29 cellular contexts compared by ENCODE assay signal in the genomic region with DNA sequence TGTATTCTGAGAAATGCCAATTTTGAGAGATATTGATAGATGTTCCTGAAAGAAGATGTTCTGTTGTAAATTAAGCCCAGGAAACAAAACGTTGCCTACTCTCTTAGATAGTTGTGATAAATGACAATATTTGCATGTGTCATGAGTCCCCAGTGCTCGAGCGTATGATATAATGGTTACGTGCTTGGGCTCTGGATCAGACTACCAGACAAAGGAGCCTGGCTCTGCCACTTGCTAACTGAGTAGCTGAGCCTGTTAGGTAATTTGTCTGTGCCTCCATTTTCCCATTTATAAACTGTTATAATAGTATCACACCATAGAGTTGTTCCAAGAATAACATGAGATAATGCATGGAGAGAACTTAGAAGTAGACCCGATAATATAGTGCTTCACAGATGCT. TPM values are rescaled to one million over a fixed set of nuclear protein-coding genes. Genes with fewer than 3 reads are reported as not detected.
"Had no signal": no experiment of that assay in that cellular context is flagged by ENCODE, and none has a peak within 500 bp of the region (broad histone marks: within the 10 kb centered on the region; RNA-seq: fewer than 3 reads in every experiment).

No MANE protein-coding gene starts in this region.

- H3K4me1 ChIP-seq: vagina had no signal

- DNase-seq: activated CD4-positive, alpha-beta T cell treated with anti-CD3 and anti-CD28 coated beads for 4 hours; activated CD4-positive, alpha-beta T cell treated with anti-CD3 and anti-CD28 coated beads, Interleukin-2, amount 50 U/mL, for 48 hours; activated CD4-positive, CD25-positive, alpha-beta regulatory T cell; activated CD8-positive, alpha-beta memory T cell treated with anti-CD3 and anti-CD28 coated beads, Interleukin-2, amount 50 U/mL, for 48 hours; activated effector memory CD4-positive, alpha-beta T cell treated with anti-CD3 and anti-CD28 coated beads, Interleukin-2, amount 50 U/mL, for 16 hours; activated naive CD4-positive, alpha-beta T cell treated with anti-CD3 and anti-CD28 coated beads, Interleukin-2, amount 10 ng/mL, durations not matched to agents 7 days and 5 days; activated naive CD8-positive, alpha-beta T cell treated with anti-CD3 and anti-CD28 coated beads, Interleukin-2, amount 50 U/mL, for 24 hours; activated T-cell treated with anti-CD3 and anti-CD28 coated beads, Interleukin-2, amount 50 U/mL, for 72 hours; effector CD4-positive, alpha-beta T cell; erythroblast; foreskin fibroblast; immature natural killer cell; left ventricle myocardium superior; midbrain; nephron progenitor cell; nucleus accumbens; stimulated activated CD4-positive, alpha-beta T cell treated with anti-CD3 and anti-CD28 coated beads, Interleukin-2, amount 100 ng/mL, for 48 hours; stimulated activated CD8-positive, alpha-beta memory T cell treated with anti-CD3 and anti-CD28 coated beads, Interleukin-4, amount 100 ng/mL, for 48 hours; stimulated activated naive B cell treated with anti-CD40 and anti-IgM and Interleukin-4, amounts not matched to agents 10 μg/mL and 1 μg/mL and 100 μg/mL, for 72 hours; T-helper 17 cell; transverse colon had no signal

- H3K27ac ChIP-seq: cardiac muscle cell, vagina had no signal

- ATAC-seq: activated naive CD8-positive, alpha-beta T cell treated with anti-CD3 and anti-CD28 coated beads, Interleukin-2, amount 50 U/mL, for 24 hours; activated T-cell treated with anti-CD3 and anti-CD28 coated beads, Interleukin-2, amount 50 U/mL, for 72 hours; left ventricle myocardium superior; sciatic nerve; stimulated activated naive B cell treated with anti-CD40 and anti-IgM and Interleukin-4, amounts not matched to agents 10 μg/mL and 1 μg/mL and 100 μg/mL, for 72 hours; T-helper 17 cell had no signal

- H3K36me3 ChIP-seq: cardiac muscle cell, transverse colon, vagina had no signal

- H3K4me3 ChIP-seq: cardiac muscle cell, vagina had no signal

- H3K9me3 ChIP-seq: transverse colon, vagina had no signal

- H3K27me3 ChIP-seq: transverse colon, vagina had no signal

RNA-seq across cellular contexts. Expression of a gene that starts 1.8 kb away (rescaled TPM):
- total RNA-seq: activated CD8-positive, alpha-beta memory T cell treated with anti-CD3 and anti-CD28 coated beads for 36 hours; activated T-cell treated with anti-CD3 and anti-CD28 coated beads, Interleukin-2, amount 50 U/mL, for 72 hours; cardiac muscle cell; cerebellum; fibroblast of lung; left ventricle myocardium superior; myocyte; sciatic nerve; T-helper 17 cell; temporal lobe; vagina had no signal
- polyA plus RNA-seq: fibroblast of lung, immature natural killer cell had no signal
